ENCODE assay signal across 16 cellular contexts in genomic region chr6:89284963-89285735, GRCh38. TPM values are rescaled to one million over a fixed set of nuclear protein-coding genes. Genes with fewer than 3 reads are reported as not detected.
DNase-seq lines count a peak whose midpoint lies in the region; ATAC-seq, FAIRE-seq and TF ChIP-seq lines count a peak whose summit lies in the region.
"Had no signal": no experiment of that assay in that cellular context is flagged by ENCODE, and none has a peak within 500 bp of the region (broad histone marks: within the 10 kb centered on the region; RNA-seq: fewer than 3 reads in every experiment).

No MANE protein-coding gene starts in this region.

- H3K27me3 ChIP-seq in pancreas (no peaks in the 10 kb centered on the region), heart right ventricle (no peaks in the 10 kb centered on the region)
- H3K27me3 ChIP-seq: BE2C had no signal

- H3K4me1 Mint-ChIP-seq in activated CD4-positive, alpha-beta memory T cell treated with anti-CD3 and anti-CD28 coated beads for 36 hours (ENCODE audit: low read depth), result no peaks in the 10 kb centered on the region

- no peak overlapping the region for H3K4me3 Mint-ChIP-seq in activated CD4-positive, alpha-beta memory T cell treated with anti-CD3 and anti-CD28 coated beads for 36 hours
- H3K4me3 Mint-ChIP-seq: CD4-positive, alpha-beta memory T cell had no signal

- H3K27ac ChIP-seq in pancreas, result no peak overlapping the region
- no peak overlapping the region for H3K27ac ChIP-seq in heart right ventricle
- H3K27ac ChIP-seq: A549, C4-2B, HL-60 had no signal

- no peaks in the 10 kb centered on the region for H3K9me3 Mint-ChIP-seq in activated CD4-positive, alpha-beta memory T cell treated with anti-CD3 and anti-CD28 coated beads for 36 hours

- H3K36me3 ChIP-seq in pancreas (no peaks in the 10 kb centered on the region), heart right ventricle (no peaks in the 10 kb centered on the region)
- H3K36me3 ChIP-seq: BE2C had no signal

- H3K27me3 Mint-ChIP-seq in activated CD4-positive, alpha-beta memory T cell treated with anti-CD3 and anti-CD28 coated beads for 36 hours, result no peaks in the 10 kb centered on the region
- H3K27me3 Mint-ChIP-seq: CD4-positive, alpha-beta memory T cell had no signal

- ATAC-seq in left lobe of liver (no peak), pancreas (peak in 3 of 4 donors; percentile 49 to 95 (median 80)), heart right ventricle (no peak), GM19324 (IDR thresholded peaks at IDR 0.05; ENCODE audit: low FRiP score, unreplicated experiment) (no peak)
- ATAC-seq: A549, GM12878 had no signal

- CTCF ChIA-PET in activated CD4-positive, alpha-beta memory T cell treated with anti-CD3 and anti-CD28 coated beads for 36 hours (lab: Charles Lee), result no interaction called here

- H3K27ac Mint-ChIP-seq in activated CD4-positive, alpha-beta memory T cell treated with anti-CD3 and anti-CD28 coated beads for 36 hours, result no peak overlapping the region

- POLR2A ChIA-PET in activated CD4-positive, alpha-beta memory T cell treated with anti-CD3 and anti-CD28 coated beads for 36 hours (lab: Charles Lee), result no interaction called here

- no peaks in the 10 kb centered on the region for H3K36me3 Mint-ChIP-seq in activated CD4-positive, alpha-beta memory T cell treated with anti-CD3 and anti-CD28 coated beads for 36 hours
- H3K36me3 Mint-ChIP-seq: CD4-positive, alpha-beta memory T cell had no signal

- H3K4me1 ChIP-seq in pancreas, result no peaks in the 10 kb centered on the region
- no peaks in the 10 kb centered on the region for H3K4me1 ChIP-seq in heart right ventricle
- H3K4me1 ChIP-seq: A549, BE2C had no signal

- no peaks in the 10 kb centered on the region for H3K9me3 ChIP-seq in pancreas
- no peaks in the 10 kb centered on the region for H3K9me3 ChIP-seq in heart right ventricle
- H3K9me3 ChIP-seq: A549, BE2C had no signal

- H3K4me3 ChIP-seq in pancreas (no peak overlapping the region), heart right ventricle (no peak overlapping the region)
- H3K4me3 ChIP-seq: A549, GM12878 had no signal

- FAIRE-seq in pancreas (lab: Jason Lieb, UNC), result no peak
- FAIRE-seq: A549, GM12878, GM18507, H54 had no signal

- intact Hi-C loops in pancreas (cut with DNase I), result no loop called here
- intact Hi-C loops in heart right ventricle (cut with DNase I), result no loop called here
- intact Hi-C loops in activated CD4-positive, alpha-beta memory T cell treated with anti-CD3 and anti-CD28 coated beads for 36 hours (cut with micrococcal nuclease), result no loop called here

- TF ChIP-seq CTCF in pancreas (IDR thresholded peaks at IDR 0.05) (no peak), heart right ventricle (IDR thresholded peaks at IDR 0.05) (no peak)

- WGBS in pancreas, 2 donors, result 73 to 74% methylated on average over 15 of the region's 15 CpGs
- 86 to 87% methylated on average over 15 of the region's 15 CpGs for WGBS in heart right ventricle, 2 donors

- peak; percentile 59 for DNase-seq in astrocyte of the hippocampus (ENCODE audit: low read depth, low spot score)
- peak; percentile 33 for DNase-seq in left lobe of liver (ENCODE audit: low spot score)
- DNase-seq in pancreas, result peak in 2 of 6 donors; percentile 71 to 80
- no peak for DNase-seq in heart right ventricle
- no peak for DNase-seq in activated CD4-positive, alpha-beta memory T cell treated with anti-CD3 and anti-CD28 coated beads for 36 hours
- DNase-seq: BE2C; CD4-positive, alpha-beta memory T cell; DMS79 had no signal

RNA-seq across cellular contexts. Expression of gene GABRR2, which starts 29.9 kb away (rescaled TPM):
- total RNA-seq in left lobe of liver, result 0.58 TPM
- under 1 TPM in 5 of 6 donors, not detected in 1; 0.14 to 0.75 (median 0.31) TPM for total RNA-seq in pancreas
- polyA plus RNA-seq in pancreas, result under 1 TPM; 0.23 to 0.27 TPM
- 1 to 10 TPM in 1 of 10 donors, under 1 TPM in 6, not detected in 3; 0.14 to 1.2 (median 0.29) TPM for total RNA-seq in heart right ventricle
- under 1 TPM; 0.45 to 0.80 TPM for polyA plus RNA-seq in heart right ventricle
- under 1 TPM; 0.50 to 0.51 TPM for total RNA-seq in activated CD4-positive, alpha-beta memory T cell treated with anti-CD3 and anti-CD28 coated beads for 36 hours
- total RNA-seq: G401 had no signal

Comparison
In these comparisons a context has a peak if more than half of its experiments do, and no peak if none do; other contexts are left out.
1. DNase-seq: peak in astrocyte of the hippocampus (single experiment) and left lobe of liver (single experiment); none in heart right ventricle (0 of 2) and activated CD4-positive, alpha-beta memory T cell treated with anti-CD3 and anti-CD28 coated beads for 36 hours (single experiment).
2. ATAC-seq: peak in pancreas (3 of 4); none in left lobe of liver (single experiment), heart right ventricle (0 of 8) and GM19324 (single experiment).